Comparison of ENCODE assay signal across 21 cellular contexts in genomic region chr10:69466689-69467088, GRCh38. TPM values are rescaled to one million over a fixed set of nuclear protein-coding genes. Genes with fewer than 3 reads are reported as not detected.
DNase-seq lines count a peak whose midpoint lies in the region; ATAC-seq and TF ChIP-seq lines count a peak whose summit lies in the region.
"Had no signal": no experiment of that assay in that cellular context is flagged by ENCODE, and none has a peak within 500 bp of the region (broad histone marks: within the 10 kb centered on the region; RNA-seq: fewer than 3 reads in every experiment).

No MANE protein-coding gene starts in this region.

- DNase-seq in KBM-7 (peak; percentile 62), left ventricle myocardium inferior (no peak), NCI-H187 treated with DMSO at 0.1 percent for 48 hours (lab: John Stamatoyannopoulos, UW) (no peak), A172 (ENCODE audit: low spot score) (no peak), GF-D8 (lab: John Stamatoyannopoulos, UW) (no peak)
- DNase-seq: activated CD4-positive, alpha-beta T cell treated with anti-CD3 and anti-CD28 coated beads for 48 hours; activated naive CD4-positive, alpha-beta T cell treated with Interleukin-2 at 50 U/mL for 16 hours; activated T-cell treated with anti-CD3 and anti-CD28 coated beads for 4 hours; COR-L47; endodermal cell; KG1; kidney glomerular epithelial cell; NCI-H2081 treated with DMSO at 0.1 percent for 48 hours; NCI-H69; retina; SIG-M5; stimulated activated CD4-positive, alpha-beta T cell treated with anti-CD3 and anti-CD28 coated beads, Interleukin-1b, Interleukin-23, amount 100 ng/mL, for 48 hours had no signal

- no peaks in the 10 kb centered on the region for H3K36me3 ChIP-seq in BLaER1 treated with 17β-estradiol and CSF1 and Interleukin-3, amounts not matched to agents 10 nM and 100 nM
- H3K36me3 ChIP-seq in left ventricle myocardium inferior (no peaks in the 10 kb centered on the region), rectal smooth muscle tissue (ENCODE audit: control insufficient read depth, insufficient read depth, low read length) (no peaks in the 10 kb centered on the region)

- no peaks in the 10 kb centered on the region for H3K9me3 ChIP-seq in BLaER1 treated with 17β-estradiol and CSF1 and Interleukin-3, amounts not matched to agents 10 nM and 100 nM (replicated peaks in 1 of 11)
- no peaks in the 10 kb centered on the region for H3K9me3 ChIP-seq in left ventricle myocardium inferior (replicated peaks)

- H3K27me3 ChIP-seq in BLaER1 treated with 17β-estradiol and CSF1 and Interleukin-3, amounts not matched to agents 10 nM and 100 nM, result no peaks in the 10 kb centered on the region
- H3K27me3 ChIP-seq in left ventricle myocardium inferior (ENCODE audit: low read depth), result no peaks in the 10 kb centered on the region
- H3K27me3 ChIP-seq in rectal smooth muscle tissue (ENCODE audit: control insufficient read depth, insufficient read depth, low read length), result no peaks in the 10 kb centered on the region

- intact Hi-C loops in left ventricle myocardium inferior (cut with micrococcal nuclease), result no loop called here

- H4K20me1 ChIP-seq in BLaER1 treated with 17β-estradiol and CSF1 and Interleukin-3, amounts not matched to agents 10 nM and 100 nM, result no peaks in the 10 kb centered on the region

- H3K27ac ChIP-seq in BLaER1 treated with 17β-estradiol and CSF1 and Interleukin-3, amounts not matched to agents 10 nM and 100 nM, result peak overlapping the region in 6 of 11 experiments; percentile 72 to 91 (median 84); a peak in 13 of 22 replicates
- peak overlapping the region; percentile 91 for H3K27ac ChIP-seq in left ventricle myocardium inferior (replicated peaks)
- peak overlapping the region; percentile 80 for H3K27ac ChIP-seq in rectal smooth muscle tissue (ENCODE audit: low read depth, low read length)

- H3K4me1 ChIP-seq in BLaER1 treated with 17β-estradiol and CSF1 and Interleukin-3, amounts not matched to agents 10 nM and 100 nM, result peaks cover 49 to 100% (median 96%) of the 10 kb centered on the region in 10 experiments
- H3K4me1 ChIP-seq in left ventricle myocardium inferior (peaks cover 81% of the 10 kb centered on the region), rectal smooth muscle tissue (ENCODE audit: control insufficient read depth, insufficient read depth, low read length) (peaks cover 36% of the 10 kb centered on the region)

- no peak for TF ChIP-seq CTCF in left ventricle myocardium inferior (IDR thresholded peaks at IDR 0.05; ENCODE audit: borderline replicate concordance)

- no peak for ATAC-seq in GM18502 (IDR thresholded peaks at IDR 0.05; ENCODE audit: poor library complexity, unreplicated experiment)

- H3K4me2 ChIP-seq in BLaER1 treated with 17β-estradiol and CSF1 and Interleukin-3, amounts not matched to agents 10 nM and 100 nM, result peak overlapping the region; percentile 60 to 96 (median 80); a peak in 19 of 22 replicates

- peak overlapping the region in 5 of 11 experiments; percentile 9 to 46 (median 27); a peak in 5 of 22 replicates for H3K9ac ChIP-seq in BLaER1 treated with 17β-estradiol and CSF1 and Interleukin-3, amounts not matched to agents 10 nM and 100 nM
- H3K9ac ChIP-seq in rectal smooth muscle tissue (ENCODE audit: low read length), result no peak overlapping the region

- no peak overlapping the region for H3K4me3 ChIP-seq in BLaER1 treated with 17β-estradiol and CSF1 and Interleukin-3, amounts not matched to agents 10 nM and 100 nM
- H3K4me3 ChIP-seq in left ventricle myocardium inferior (no peak overlapping the region), rectal smooth muscle tissue (ENCODE audit: low read length) (no peak overlapping the region)

- in situ Hi-C loops in KBM-7 (cut with MboI; ENCODE audit: low pct_unique_long_range_greater_than_20kb, low sequenced_read_pairs), result no loop called here

RNA-seq across cellular contexts. Expression of gene TSPAN15, which starts 15.4 kb away (rescaled TPM):
- total RNA-seq in left ventricle myocardium inferior, result 6.8 TPM
- total RNA-seq in A172 (2014; rRNA removed; shearing (Covaris generic)), result 13.6 and 18.7 TPM in 2 replicates

RNA-seq across cellular contexts. Expression of gene TACR2, which starts 50.0 kb away (rescaled TPM):
- not detected for total RNA-seq in left ventricle myocardium inferior
- not detected in 2 replicates for total RNA-seq in A172 (2014; rRNA removed; shearing (Covaris generic))
- total RNA-seq: endodermal cell, mononuclear cell had no signal
